ENCODE assay signal across 6 cellular contexts in the genomic region with DNA sequence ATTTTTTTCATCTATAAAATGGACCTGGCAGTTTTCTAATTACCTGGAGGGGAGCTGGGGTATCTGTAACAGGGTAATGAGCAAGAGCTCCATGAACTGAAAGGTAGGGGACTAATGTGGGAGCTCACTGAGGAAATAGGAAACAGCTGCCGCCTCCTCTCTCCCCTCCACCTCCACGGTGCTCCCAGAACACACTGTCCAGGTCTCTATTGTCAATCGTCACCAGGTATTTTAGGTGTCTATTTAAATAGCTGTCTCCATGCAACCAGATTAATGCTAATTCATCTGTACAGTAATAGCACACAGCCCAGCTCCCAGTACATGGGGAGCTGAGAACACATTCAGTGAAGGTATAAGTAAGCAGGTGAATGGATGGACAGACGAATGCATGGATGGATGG.
"Had no signal": no experiment of that assay in that cellular context is flagged by ENCODE, and none has a peak within 500 bp of the region (broad histone marks: within the 10 kb centered on the region; RNA-seq: fewer than 3 reads in every experiment).

No MANE protein-coding gene starts in this region.

- FAIRE-seq: H1, H54, HepG2 had no signal

- H2AFZ ChIP-seq: GM23338 had no signal

- H3K4me2 ChIP-seq: GM23338 had no signal

- ATAC-seq: GM23338, HepG2 had no signal

- DNase-seq: H9, HCEC 1CT had no signal

- H3K4me3 ChIP-seq: GM23338 had no signal
